1 cellular context compared by ENCODE assay signal in the genomic region with DNA sequence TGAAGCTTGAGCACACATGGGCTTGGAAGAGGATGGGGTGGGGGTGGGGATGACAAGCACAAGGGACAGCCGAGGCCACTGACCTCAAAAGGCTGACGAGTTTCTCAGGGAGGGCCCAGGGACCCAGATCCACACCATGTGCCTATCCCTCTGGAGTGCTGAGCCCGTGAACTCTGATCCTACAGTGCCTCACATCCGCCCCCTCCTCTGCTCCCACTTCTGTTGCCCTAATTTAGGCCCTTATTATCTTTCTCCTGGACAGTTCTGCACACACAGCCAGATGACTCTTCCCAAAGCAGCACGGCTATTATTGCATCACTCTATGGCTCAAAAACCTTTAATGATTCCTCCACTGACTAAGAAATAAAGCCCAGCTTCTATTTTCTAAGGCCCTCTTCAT.
TF ChIP-seq lines count a peak whose summit lies in the region.

No MANE protein-coding gene starts in this region.

TF ChIP-seq in SK-N-SH, 30 proteins besides CTCF, POLR2A, EP300 and RAD21 (continued from another document):
- TF ChIP-seq, protein P1, sequence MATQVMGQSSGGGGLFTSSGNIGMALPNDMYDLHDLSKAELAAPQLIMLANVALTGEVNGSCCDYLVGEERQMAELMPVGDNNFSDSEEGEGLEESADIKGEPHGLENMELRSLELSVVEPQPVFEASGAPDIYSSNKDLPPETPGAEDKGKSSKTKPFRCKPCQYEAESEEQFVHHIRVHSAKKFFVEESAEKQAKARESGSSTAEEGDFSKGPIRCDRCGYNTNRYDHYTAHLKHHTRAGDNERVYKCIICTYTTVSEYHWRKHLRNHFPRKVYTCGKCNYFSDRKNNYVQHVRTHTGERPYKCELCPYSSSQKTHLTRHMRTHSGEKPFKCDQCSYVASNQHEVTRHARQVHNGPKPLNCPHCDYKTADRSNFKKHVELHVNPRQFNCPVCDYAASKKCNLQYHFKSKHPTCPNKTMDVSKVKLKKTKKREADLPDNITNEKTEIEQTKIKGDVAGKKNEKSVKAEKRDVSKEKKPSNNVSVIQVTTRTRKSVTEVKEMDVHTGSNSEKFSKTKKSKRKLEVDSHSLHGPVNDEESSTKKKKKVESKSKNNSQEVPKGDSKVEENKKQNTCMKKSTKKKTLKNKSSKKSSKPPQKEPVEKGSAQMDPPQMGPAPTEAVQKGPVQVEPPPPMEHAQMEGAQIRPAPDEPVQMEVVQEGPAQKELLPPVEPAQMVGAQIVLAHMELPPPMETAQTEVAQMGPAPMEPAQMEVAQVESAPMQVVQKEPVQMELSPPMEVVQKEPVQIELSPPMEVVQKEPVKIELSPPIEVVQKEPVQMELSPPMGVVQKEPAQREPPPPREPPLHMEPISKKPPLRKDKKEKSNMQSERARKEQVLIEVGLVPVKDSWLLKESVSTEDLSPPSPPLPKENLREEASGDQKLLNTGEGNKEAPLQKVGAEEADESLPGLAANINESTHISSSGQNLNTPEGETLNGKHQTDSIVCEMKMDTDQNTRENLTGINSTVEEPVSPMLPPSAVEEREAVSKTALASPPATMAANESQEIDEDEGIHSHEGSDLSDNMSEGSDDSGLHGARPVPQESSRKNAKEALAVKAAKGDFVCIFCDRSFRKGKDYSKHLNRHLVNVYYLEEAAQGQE (IDR thresholded peaks at IDR 0.05; ENCODE audit: low read depth, low read length): no peak
- no peak for TF ChIP-seq ELF1 (IDR thresholded peaks at IDR 0.05)
- TF ChIP-seq EZH2phosphoT487 (IDR thresholded peaks at IDR 0.05; ENCODE audit: borderline replicate concordance, low read depth): no peak
